ENCODE assay signal across 1 cellular context in the genomic region with DNA sequence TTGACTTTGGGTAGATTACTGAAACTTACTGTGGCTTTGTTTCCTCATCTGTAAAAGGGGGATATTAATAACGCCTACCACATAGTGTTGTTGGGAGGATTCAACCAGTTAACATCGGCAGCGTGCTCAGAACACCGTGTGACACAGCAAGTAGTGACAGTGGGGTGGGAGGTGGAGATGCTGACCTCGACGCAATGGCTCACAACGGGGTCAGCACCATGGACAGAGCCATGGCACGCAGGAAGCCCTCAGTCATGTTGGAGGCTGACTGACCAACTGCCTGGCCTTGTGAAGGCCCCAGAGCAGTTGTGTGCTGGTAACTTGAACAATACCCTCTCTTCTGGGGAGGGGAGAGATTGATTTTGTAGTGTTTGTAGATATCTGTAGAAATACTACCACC.
TF ChIP-seq lines count a peak whose summit lies in the region.

No MANE protein-coding gene starts in this region.

TF ChIP-seq in HepG2, 621 proteins besides CTCF, POLR2A, EP300 and RAD21 (continued from another document and continues in another):
- TF ChIP-seq, protein P1, sequence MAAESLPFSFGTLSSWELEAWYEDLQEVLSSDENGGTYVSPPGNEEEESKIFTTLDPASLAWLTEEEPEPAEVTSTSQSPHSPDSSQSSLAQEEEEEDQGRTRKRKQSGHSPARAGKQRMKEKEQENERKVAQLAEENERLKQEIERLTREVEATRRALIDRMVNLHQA (CRISPR knock-in tag; IDR thresholded peaks at IDR 0.05) = no peak
- TF ChIP-seq SNAI1 (CRISPR knock-in tag; IDR thresholded peaks at IDR 0.05; ENCODE audit: borderline replicate concordance) = no peak
- TF ChIP-seq GABPA (IDR thresholded peaks at IDR 0.05; ENCODE audit: low read depth, low read length) = no peak
- TF ChIP-seq GABPA (CRISPR knock-in tag; IDR thresholded peaks at IDR 0.05; ENCODE audit: low read depth) = no peak
- TF ChIP-seq U2AF2 (IDR thresholded peaks at IDR 0.05; ENCODE audit: low read depth, low read length) = no peak
- TF ChIP-seq POLR2AphosphoS5 (IDR thresholded peaks at IDR 0.05; ENCODE audit: low read depth, low read length) = no peak
- TF ChIP-seq, protein P2, sequence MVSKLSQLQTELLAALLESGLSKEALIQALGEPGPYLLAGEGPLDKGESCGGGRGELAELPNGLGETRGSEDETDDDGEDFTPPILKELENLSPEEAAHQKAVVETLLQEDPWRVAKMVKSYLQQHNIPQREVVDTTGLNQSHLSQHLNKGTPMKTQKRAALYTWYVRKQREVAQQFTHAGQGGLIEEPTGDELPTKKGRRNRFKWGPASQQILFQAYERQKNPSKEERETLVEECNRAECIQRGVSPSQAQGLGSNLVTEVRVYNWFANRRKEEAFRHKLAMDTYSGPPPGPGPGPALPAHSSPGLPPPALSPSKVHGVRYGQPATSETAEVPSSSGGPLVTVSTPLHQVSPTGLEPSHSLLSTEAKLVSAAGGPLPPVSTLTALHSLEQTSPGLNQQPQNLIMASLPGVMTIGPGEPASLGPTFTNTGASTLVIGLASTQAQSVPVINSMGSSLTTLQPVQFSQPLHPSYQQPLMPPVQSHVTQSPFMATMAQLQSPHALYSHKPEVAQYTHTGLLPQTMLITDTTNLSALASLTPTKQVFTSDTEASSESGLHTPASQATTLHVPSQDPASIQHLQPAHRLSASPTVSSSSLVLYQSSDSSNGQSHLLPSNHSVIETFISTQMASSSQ (IDR thresholded peaks at IDR 0.05; ENCODE audit: low read depth) = no peak
- TF ChIP-seq, protein P2 (CRISPR knock-in tag; IDR thresholded peaks at IDR 0.05; ENCODE audit: borderline replicate concordance) = no peak
- TF ChIP-seq ZNF317 (CRISPR knock-in tag; IDR thresholded peaks at IDR 0.05) = no peak
- TF ChIP-seq, protein P3, sequence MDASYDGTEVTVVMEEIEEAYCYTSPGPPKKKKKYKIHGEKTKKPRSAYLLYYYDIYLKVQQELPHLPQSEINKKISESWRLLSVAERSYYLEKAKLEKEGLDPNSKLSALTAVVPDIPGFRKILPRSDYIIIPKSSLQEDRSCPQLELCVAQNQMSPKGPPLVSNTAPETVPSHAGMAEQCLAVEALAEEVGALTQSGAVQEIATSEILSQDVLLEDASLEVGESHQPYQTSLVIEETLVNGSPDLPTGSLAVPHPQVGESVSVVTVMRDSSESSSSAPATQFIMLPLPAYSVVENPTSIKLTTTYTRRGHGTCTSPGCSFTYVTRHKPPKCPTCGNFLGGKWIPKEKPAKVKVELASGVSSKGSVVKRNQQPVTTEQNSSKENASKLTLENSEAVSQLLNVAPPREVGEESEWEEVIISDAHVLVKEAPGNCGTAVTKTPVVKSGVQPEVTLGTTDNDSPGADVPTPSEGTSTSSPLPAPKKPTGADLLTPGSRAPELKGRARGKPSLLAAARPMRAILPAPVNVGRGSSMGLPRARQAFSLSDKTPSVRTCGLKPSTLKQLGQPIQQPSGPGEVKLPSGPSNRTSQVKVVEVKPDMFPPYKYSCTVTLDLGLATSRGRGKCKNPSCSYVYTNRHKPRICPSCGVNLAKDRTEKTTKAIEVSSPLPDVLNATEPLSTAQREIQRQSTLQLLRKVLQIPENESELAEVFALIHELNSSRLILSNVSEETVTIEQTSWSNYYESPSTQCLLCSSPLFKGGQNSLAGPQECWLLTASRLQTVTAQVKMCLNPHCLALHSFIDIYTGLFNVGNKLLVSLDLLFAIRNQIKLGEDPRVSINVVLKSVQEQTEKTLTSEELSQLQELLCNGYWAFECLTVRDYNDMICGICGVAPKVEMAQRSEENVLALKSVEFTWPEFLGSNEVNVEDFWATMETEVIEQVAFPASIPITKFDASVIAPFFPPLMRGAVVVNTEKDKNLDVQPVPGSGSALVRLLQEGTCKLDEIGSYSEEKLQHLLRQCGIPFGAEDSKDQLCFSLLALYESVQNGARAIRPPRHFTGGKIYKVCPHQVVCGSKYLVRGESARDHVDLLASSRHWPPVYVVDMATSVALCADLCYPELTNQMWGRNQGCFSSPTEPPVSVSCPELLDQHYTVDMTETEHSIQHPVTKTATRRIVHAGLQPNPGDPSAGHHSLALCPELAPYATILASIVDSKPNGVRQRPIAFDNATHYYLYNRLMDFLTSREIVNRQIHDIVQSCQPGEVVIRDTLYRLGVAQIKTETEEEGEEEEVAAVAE (CRISPR knock-in tag; IDR thresholded peaks at IDR 0.05; ENCODE audit: borderline replicate concordance) = no peak
- TF ChIP-seq, protein P4, sequence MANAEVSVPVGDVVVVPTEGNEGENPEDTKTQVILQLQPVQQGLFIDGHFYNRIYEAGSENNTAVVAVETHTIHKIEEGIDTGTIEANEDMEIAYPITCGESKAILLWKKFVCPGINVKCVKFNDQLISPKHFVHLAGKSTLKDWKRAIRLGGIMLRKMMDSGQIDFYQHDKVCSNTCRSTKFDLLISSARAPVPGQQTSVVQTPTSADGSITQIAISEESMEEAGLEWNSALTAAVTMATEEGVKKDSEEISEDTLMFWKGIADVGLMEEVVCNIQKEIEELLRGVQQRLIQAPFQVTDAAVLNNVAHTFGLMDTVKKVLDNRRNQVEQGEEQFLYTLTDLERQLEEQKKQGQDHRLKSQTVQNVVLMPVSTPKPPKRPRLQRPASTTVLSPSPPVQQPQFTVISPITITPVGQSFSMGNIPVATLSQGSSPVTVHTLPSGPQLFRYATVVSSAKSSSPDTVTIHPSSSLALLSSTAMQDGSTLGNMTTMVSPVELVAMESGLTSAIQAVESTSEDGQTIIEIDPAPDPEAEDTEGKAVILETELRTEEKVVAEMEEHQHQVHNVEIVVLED (CRISPR knock-in tag; IDR thresholded peaks at IDR 0.05; ENCODE audit: borderline replicate concordance) = no peak
- TF ChIP-seq TAF1 (CRISPR knock-in tag; IDR thresholded peaks at IDR 0.05) = no peak
- TF ChIP-seq ZNF7 (CRISPR knock-in tag; IDR thresholded peaks at IDR 0.05) = no peak
- peak; percentile 84 for TF ChIP-seq ZNF557 (CRISPR knock-in tag; IDR thresholded peaks at IDR 0.05)
- no peak for TF ChIP-seq CREM (IDR thresholded peaks at IDR 0.05)
- no peak for TF ChIP-seq CREM (CRISPR knock-in tag; IDR thresholded peaks at IDR 0.05)
- no peak for TF ChIP-seq ZKSCAN1 (IDR thresholded peaks at IDR 0.05; ENCODE audit: low read length)
- TF ChIP-seq, protein P5, sequence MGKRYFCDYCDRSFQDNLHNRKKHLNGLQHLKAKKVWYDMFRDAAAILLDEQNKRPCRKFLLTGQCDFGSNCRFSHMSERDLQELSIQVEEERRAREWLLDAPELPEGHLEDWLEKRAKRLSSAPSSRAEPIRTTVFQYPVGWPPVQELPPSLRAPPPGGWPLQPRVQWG (CRISPR knock-in tag; IDR thresholded peaks at IDR 0.05; ENCODE audit: borderline replicate concordance, low read depth) = no peak
- peak; percentile 45; the same call in 1 of the 2 replicates for TF ChIP-seq ZNF12 (CRISPR knock-in tag; IDR thresholded peaks at IDR 0.05)
- TF ChIP-seq, protein P6, sequence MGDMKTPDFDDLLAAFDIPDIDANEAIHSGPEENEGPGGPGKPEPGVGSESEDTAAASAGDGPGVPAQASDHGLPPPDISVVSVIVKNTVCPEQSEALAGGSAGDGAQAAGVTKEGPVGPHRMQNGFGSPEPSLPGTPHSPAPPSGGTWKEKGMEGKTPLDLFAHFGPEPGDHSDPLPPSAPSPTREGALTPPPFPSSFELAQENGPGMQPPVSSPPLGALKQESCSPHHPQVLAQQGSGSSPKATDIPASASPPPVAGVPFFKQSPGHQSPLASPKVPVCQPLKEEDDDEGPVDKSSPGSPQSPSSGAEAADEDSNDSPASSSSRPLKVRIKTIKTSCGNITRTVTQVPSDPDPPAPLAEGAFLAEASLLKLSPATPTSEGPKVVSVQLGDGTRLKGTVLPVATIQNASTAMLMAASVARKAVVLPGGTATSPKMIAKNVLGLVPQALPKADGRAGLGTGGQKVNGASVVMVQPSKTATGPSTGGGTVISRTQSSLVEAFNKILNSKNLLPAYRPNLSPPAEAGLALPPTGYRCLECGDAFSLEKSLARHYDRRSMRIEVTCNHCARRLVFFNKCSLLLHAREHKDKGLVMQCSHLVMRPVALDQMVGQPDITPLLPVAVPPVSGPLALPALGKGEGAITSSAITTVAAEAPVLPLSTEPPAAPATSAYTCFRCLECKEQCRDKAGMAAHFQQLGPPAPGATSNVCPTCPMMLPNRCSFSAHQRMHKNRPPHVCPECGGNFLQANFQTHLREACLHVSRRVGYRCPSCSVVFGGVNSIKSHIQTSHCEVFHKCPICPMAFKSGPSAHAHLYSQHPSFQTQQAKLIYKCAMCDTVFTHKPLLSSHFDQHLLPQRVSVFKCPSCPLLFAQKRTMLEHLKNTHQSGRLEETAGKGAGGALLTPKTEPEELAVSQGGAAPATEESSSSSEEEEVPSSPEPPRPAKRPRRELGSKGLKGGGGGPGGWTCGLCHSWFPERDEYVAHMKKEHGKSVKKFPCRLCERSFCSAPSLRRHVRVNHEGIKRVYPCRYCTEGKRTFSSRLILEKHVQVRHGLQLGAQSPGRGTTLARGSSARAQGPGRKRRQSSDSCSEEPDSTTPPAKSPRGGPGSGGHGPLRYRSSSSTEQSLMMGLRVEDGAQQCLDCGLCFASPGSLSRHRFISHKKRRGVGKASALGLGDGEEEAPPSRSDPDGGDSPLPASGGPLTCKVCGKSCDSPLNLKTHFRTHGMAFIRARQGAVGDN (CRISPR knock-in tag; IDR thresholded peaks at IDR 0.05) = peak; percentile 20; the same call in 1 of the 2 replicates
- TF ChIP-seq MXD4 (CRISPR knock-in tag; IDR thresholded peaks at IDR 0.05) = no peak; the same call in 1 of the 2 replicates
- peak; percentile 24; the same call in 1 of the 2 replicates for TF ChIP-seq SPEN (CRISPR knock-in tag; IDR thresholded peaks at IDR 0.05; ENCODE audit: low read depth)
- TF ChIP-seq, protein P7, sequence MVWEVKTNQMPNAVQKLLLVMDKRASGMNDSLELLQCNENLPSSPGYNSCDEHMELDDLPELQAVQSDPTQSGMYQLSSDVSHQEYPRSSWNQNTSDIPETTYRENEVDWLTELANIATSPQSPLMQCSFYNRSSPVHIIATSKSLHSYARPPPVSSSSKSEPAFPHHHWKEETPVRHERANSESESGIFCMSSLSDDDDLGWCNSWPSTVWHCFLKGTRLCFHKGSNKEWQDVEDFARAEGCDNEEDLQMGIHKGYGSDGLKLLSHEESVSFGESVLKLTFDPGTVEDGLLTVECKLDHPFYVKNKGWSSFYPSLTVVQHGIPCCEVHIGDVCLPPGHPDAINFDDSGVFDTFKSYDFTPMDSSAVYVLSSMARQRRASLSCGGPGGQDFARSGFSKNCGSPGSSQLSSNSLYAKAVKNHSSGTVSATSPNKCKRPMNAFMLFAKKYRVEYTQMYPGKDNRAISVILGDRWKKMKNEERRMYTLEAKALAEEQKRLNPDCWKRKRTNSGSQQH (CRISPR knock-in tag; IDR thresholded peaks at IDR 0.05; ENCODE audit: low read depth) = peak; percentile 62; the same call in 1 of the 2 replicates
- 0 out of 2 replicates have a peak, but pooled peaks have one; percentile 30 for TF ChIP-seq CBX5 (CRISPR knock-in tag; IDR thresholded peaks at IDR 0.05; ENCODE audit: borderline replicate concordance)
- TF ChIP-seq, protein P8, sequence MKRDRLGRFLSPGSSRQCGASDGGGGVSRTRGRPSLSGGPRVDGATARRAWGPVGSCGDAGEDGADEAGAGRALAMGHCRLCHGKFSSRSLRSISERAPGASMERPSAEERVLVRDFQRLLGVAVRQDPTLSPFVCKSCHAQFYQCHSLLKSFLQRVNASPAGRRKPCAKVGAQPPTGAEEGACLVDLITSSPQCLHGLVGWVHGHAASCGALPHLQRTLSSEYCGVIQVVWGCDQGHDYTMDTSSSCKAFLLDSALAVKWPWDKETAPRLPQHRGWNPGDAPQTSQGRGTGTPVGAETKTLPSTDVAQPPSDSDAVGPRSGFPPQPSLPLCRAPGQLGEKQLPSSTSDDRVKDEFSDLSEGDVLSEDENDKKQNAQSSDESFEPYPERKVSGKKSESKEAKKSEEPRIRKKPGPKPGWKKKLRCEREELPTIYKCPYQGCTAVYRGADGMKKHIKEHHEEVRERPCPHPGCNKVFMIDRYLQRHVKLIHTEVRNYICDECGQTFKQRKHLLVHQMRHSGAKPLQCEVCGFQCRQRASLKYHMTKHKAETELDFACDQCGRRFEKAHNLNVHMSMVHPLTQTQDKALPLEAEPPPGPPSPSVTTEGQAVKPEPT (CRISPR knock-in tag; IDR thresholded peaks at IDR 0.05; ENCODE audit: low read depth) = no peak
